1 cellular context compared by ENCODE assay signal in the genomic region with DNA sequence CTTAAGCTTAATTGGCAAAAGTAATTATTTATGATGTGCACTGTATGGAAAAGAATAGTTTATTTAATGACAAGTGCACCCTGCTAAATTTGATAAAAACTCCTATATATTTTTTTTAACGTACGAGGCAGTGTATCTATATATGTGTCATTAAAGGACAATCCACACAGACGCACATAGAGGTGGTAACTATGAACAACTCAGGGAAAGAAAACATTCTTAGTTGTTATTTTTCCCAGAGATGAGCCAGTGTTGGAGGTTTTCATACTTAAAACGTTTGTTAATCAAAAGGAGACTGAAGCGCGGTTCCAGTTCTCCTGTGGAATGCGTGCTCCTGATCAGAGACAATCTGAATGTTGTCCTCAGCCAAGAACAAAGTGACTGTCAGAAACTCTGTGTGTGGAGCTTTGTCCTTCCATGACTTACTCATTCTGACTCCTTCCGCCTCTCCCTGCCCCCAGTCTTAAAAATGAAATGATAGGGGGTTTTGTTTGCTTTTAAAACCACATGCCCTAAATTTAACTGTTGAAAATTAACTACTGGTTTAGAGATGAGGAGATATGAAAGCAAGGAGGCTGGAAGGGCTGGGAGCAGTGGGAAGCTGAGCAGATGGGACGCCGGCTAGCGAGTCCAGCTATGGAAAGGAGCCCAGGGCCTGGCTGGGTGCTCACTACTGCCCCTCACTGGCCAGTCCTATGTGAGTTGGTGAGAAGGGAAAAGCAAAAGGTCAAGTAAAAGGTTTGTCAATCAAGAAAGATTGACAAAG.
A peak's percentile ranks its signal among the peaks of the same experiment; 100 is the strongest.
TF ChIP-seq lines count a peak whose summit lies in the region.

No MANE protein-coding gene starts in this region.

TF ChIP-seq in HEK293T, 16 proteins besides CTCF, POLR2A, EP300 and RAD21 (continued from another document):
- TF ChIP-seq NFRKB (IDR thresholded peaks at IDR 0.05) (no peak), SUZ12 (IDR thresholded peaks at IDR 0.05) (no peak)
- TF ChIP-seq, protein P1, sequence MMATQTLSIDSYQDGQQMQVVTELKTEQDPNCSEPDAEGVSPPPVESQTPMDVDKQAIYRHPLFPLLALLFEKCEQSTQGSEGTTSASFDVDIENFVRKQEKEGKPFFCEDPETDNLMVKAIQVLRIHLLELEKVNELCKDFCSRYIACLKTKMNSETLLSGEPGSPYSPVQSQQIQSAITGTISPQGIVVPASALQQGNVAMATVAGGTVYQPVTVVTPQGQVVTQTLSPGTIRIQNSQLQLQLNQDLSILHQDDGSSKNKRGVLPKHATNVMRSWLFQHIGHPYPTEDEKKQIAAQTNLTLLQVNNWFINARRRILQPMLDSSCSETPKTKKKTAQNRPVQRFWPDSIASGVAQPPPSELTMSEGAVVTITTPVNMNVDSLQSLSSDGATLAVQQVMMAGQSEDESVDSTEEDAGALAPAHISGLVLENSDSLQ (IDR thresholded peaks at IDR 0.05): peak; percentile 87
